10 cellular contexts compared by ENCODE assay signal in genomic region chr2:84515788-84516187, GRCh38. TPM values are rescaled to one million over a fixed set of nuclear protein-coding genes. Genes with fewer than 3 reads are reported as not detected.
DNase-seq lines count a peak whose midpoint lies in the region; ATAC-seq and TF ChIP-seq lines count a peak whose summit lies in the region.
"Had no signal": no experiment of that assay in that cellular context is flagged by ENCODE, and none has a peak within 500 bp of the region (broad histone marks: within the 10 kb centered on the region; RNA-seq: fewer than 3 reads in every experiment).

No MANE protein-coding gene starts in this region.

- no peak overlapping the region for H4K8ac ChIP-seq in mesendoderm (ENCODE audit: low read depth, low read length)

- H2AK5ac ChIP-seq in mesendoderm (ENCODE audit: low read length): no peak overlapping the region

- dilution Hi-C loops in mammary epithelial cell (cut with HindIII; ENCODE audit: low sequenced_read_pairs): no loop called here

- H3K18ac ChIP-seq in mesendoderm (ENCODE audit: low read length): no peak overlapping the region

- WGBS in mammary epithelial cell (ENCODE audit: low coverage, missing lambda C conversion rate): 42% methylated on average over 7 of the region's 9 CpGs
- no CpG with 5 or more reads among the region's 9 CpGs for WGBS in mesendoderm (ENCODE audit: extremely low coverage, insufficient coverage, low lambda C conversion rate)
- WGBS in thymus: 81% methylated on average over 9 of the region's 9 CpGs

- peak overlapping the region; percentile 39 for H3K27ac Mint-ChIP-seq in activated CD8-positive, alpha-beta memory T cell treated with anti-CD3 and anti-CD28 coated beads, Interleukin-2, amount 10 ng/mL, durations not matched to agents 7 days and 5 days

- no peak overlapping the region for H2BK5ac ChIP-seq in mesendoderm (ENCODE audit: low read length)

- H3K36me3 Mint-ChIP-seq in activated CD8-positive, alpha-beta memory T cell treated with anti-CD3 and anti-CD28 coated beads, Interleukin-2, amount 10 ng/mL, durations not matched to agents 7 days and 5 days: no peaks in the 10 kb centered on the region

- H3K9me3 ChIP-seq in mammary epithelial cell (replicated peaks; ENCODE audit: insufficient read depth, low read length): no peaks in the 10 kb centered on the region
- H3K9me3 ChIP-seq in thymus (ENCODE audit: control insufficient read depth): no peaks in the 10 kb centered on the region

- peaks cover 23% of the 10 kb centered on the region for H3K27me3 Mint-ChIP-seq in activated CD8-positive, alpha-beta memory T cell treated with anti-CD3 and anti-CD28 coated beads, Interleukin-2, amount 10 ng/mL, durations not matched to agents 7 days and 5 days

- H3K4ac ChIP-seq in mesendoderm (ENCODE audit: low read depth, low read length): no peak overlapping the region

- H3K27ac ChIP-seq in mammary epithelial cell (ENCODE audit: insufficient read depth, low read depth, low read length): peak overlapping the region; percentile 44
- no peak overlapping the region for H3K27ac ChIP-seq in mesendoderm (ENCODE audit: low read depth, low read length)
- no peak overlapping the region for H3K27ac ChIP-seq in thymus (ENCODE audit: low read depth)
- H3K27ac ChIP-seq: C4-2B had no signal

- H2BK120ac ChIP-seq in mesendoderm (ENCODE audit: low read depth, low read length): no peak overlapping the region

- H3K27me3 ChIP-seq in mammary epithelial cell (ENCODE audit: insufficient read depth, low read length) (no peaks in the 10 kb centered on the region), mesendoderm (ENCODE audit: insufficient read depth, low read length, poor library complexity) (no peaks in the 10 kb centered on the region), thymus (ENCODE audit: control insufficient read depth, insufficient read depth) (no peaks in the 10 kb centered on the region)

- H4K5ac ChIP-seq in mesendoderm (ENCODE audit: low read length): peak overlapping the region; percentile 36

- no peaks in the 10 kb centered on the region for H3K79me1 ChIP-seq in mesendoderm (ENCODE audit: low read length)

- H3K4me3 Mint-ChIP-seq in activated CD8-positive, alpha-beta memory T cell treated with anti-CD3 and anti-CD28 coated beads, Interleukin-2, amount 10 ng/mL, durations not matched to agents 7 days and 5 days: peak overlapping the region; percentile 71

- no peaks in the 10 kb centered on the region for H3K79me2 ChIP-seq in mammary epithelial cell (ENCODE audit: insufficient read depth, low read length)
- H3K79me2 ChIP-seq in mesendoderm (ENCODE audit: control insufficient read depth, insufficient read depth, low read length): no peaks in the 10 kb centered on the region

- in situ Hi-C loops in mammary epithelial cell (cut with MboI; ENCODE audit: low sequenced_read_pairs in 2 of 2): no loop called here

- H2AFZ ChIP-seq in mammary epithelial cell (ENCODE audit: low read depth, low read length): peak overlapping the region; percentile 97

- TF ChIP-seq CTCF in mammary epithelial cell (conservative IDR thresholded peaks at IDR 0.05 in 1 of 2, IDR thresholded peaks at IDR 0.05 in 1 of 2; ENCODE audit: extremely low read depth in 1 of 2, insufficient read depth in 1 of 2, low read depth in 1 of 2, low read length in 2 of 2): no peak

- no peak overlapping the region for H3K56ac ChIP-seq in mesendoderm (ENCODE audit: low read length)

- DNase-seq in activated CD8-positive, alpha-beta memory T cell treated with anti-CD3 and anti-CD28 coated beads, Interleukin-2, amount 10 ng/mL, durations not matched to agents 7 days and 5 days: no peak
- no peak for DNase-seq in activated CD8-positive, alpha-beta memory T cell treated with anti-CD3 and anti-CD28 coated beads for 24 hours
- DNase-seq in mammary epithelial cell (no peak), mesendoderm (no peak), NCI-H146 (lab: John Stamatoyannopoulos, UW) (no peak)
- DNase-seq in effector CD4-positive, alpha-beta T cell: no peak
- DNase-seq in activated CD4-positive, CD25-positive, alpha-beta regulatory T cell (lab: John Stamatoyannopoulos, UW): no peak

- peaks cover 5% of the 10 kb centered on the region for H3K9me3 Mint-ChIP-seq in activated CD8-positive, alpha-beta memory T cell treated with anti-CD3 and anti-CD28 coated beads, Interleukin-2, amount 10 ng/mL, durations not matched to agents 7 days and 5 days (ENCODE audit: low read depth)

- no peak overlapping the region for H3K23ac ChIP-seq in mesendoderm (ENCODE audit: low read length)

- peak overlapping the region; percentile 45 for H3K9ac ChIP-seq in mammary epithelial cell (ENCODE audit: insufficient read depth, low read length)
- no peak overlapping the region for H3K9ac ChIP-seq in mesendoderm (ENCODE audit: low read length)

- peaks cover 8% of the 10 kb centered on the region for H3K4me1 ChIP-seq in mammary epithelial cell (ENCODE audit: insufficient read depth, low read length)
- H3K4me1 ChIP-seq in mesendoderm (ENCODE audit: control insufficient read depth, low read depth, low read length): no peaks in the 10 kb centered on the region
- no peaks in the 10 kb centered on the region for H3K4me1 ChIP-seq in thymus (ENCODE audit: control insufficient read depth, insufficient read depth, low read length)

- H2BK15ac ChIP-seq in mesendoderm (replicated peaks; ENCODE audit: low read depth): no peak overlapping the region

- H3K4me3 ChIP-seq in mammary epithelial cell (replicated peaks in 1 of 3; ENCODE audit: insufficient read depth in 1 of 3, low read depth in 2 of 3, low read length in 3 of 3) (peak overlapping the region in 2 of 3 experiments; percentile 1 to 2), mesendoderm (ENCODE audit: low read length) (no peak overlapping the region), thymus (ENCODE audit: low read length) (peak overlapping the region; percentile 35)

- CTCF ChIA-PET in activated CD8-positive, alpha-beta memory T cell treated with anti-CD3 and anti-CD28 coated beads, Interleukin-2, amount 10 ng/mL, durations not matched to agents 7 days and 5 days (lab: Charles Lee): interaction anchor here (0.7 to 1.6 kb wide), 3 partner anchors 15 to 365 kb away, joined by 3 to 4 read pairs (median 3); partner anchors contain the start of gene TRABD2A
- CTCF ChIA-PET in mammary epithelial cell (lab: Charles Lee; ENCODE audit: low non-redundant PET): no interaction called here

- intact Hi-C loops in mammary epithelial cell (cut with micrococcal nuclease): loop anchor here (5.0 kb wide), 1 partner anchor 367 kb away; the partner anchor contains the start of gene TRABD2A

- no peaks in the 10 kb centered on the region for H4K20me1 ChIP-seq in mammary epithelial cell (ENCODE audit: insufficient read depth, low read length)

- H3K36me3 ChIP-seq in mammary epithelial cell (ENCODE audit: insufficient read depth, low read length) (no peaks in the 10 kb centered on the region), mesendoderm (ENCODE audit: control insufficient read depth, insufficient read depth, low read length) (no peaks in the 10 kb centered on the region), thymus (ENCODE audit: control insufficient read depth, insufficient read depth) (no peaks in the 10 kb centered on the region)

- BruUV-seq in mammary epithelial cell (replicated peaks; lab: Mats Ljungman, UMichigan): no TSS peak

- H3K4me1 Mint-ChIP-seq in activated CD8-positive, alpha-beta memory T cell treated with anti-CD3 and anti-CD28 coated beads, Interleukin-2, amount 10 ng/mL, durations not matched to agents 7 days and 5 days: peaks cover 21% of the 10 kb centered on the region

- ATAC-seq in activated CD8-positive, alpha-beta memory T cell treated with anti-CD3 and anti-CD28 coated beads, Interleukin-2, amount 10 ng/mL, durations not matched to agents 7 days and 5 days: no peak

- H3K4me2 ChIP-seq in mammary epithelial cell (ENCODE audit: insufficient read depth, low read depth, low read length) (peak overlapping the region; percentile 88), mesendoderm (ENCODE audit: low read length) (no peak overlapping the region)

RNA-seq across cellular contexts. Expression of gene DNAH6, which starts 0.5 kb away (rescaled TPM):
- total RNA-seq in activated CD8-positive, alpha-beta memory T cell treated with anti-CD3 and anti-CD28 coated beads, Interleukin-2, amount 10 ng/mL, durations not matched to agents 7 days and 5 days: under 1 TPM; 0.63 to 0.85 TPM
- under 1 TPM; 0.45 to 0.50 TPM for total RNA-seq in mammary epithelial cell
- polyA plus RNA-seq in mammary epithelial cell: 0.03 TPM
- polyA minus RNA-seq in mammary epithelial cell: not detected
- polyA plus RNA-seq in mesendoderm (2013, experiment 1 of 2): 0.03 TPM
- 0.07 TPM for polyA plus RNA-seq in mesendoderm (2013, experiment 2 of 2)
- polyA plus RNA-seq in thymus: 0.57 TPM
- total RNA-seq: glomerular endothelial cell had no signal

RNA-seq across cellular contexts. Expression of gene SUCLG1, which starts 56.7 kb away (rescaled TPM):
- total RNA-seq in activated CD8-positive, alpha-beta memory T cell treated with anti-CD3 and anti-CD28 coated beads, Interleukin-2, amount 10 ng/mL, durations not matched to agents 7 days and 5 days: 10 to 100 TPM; 72.3 to 76.2 TPM
- total RNA-seq in mammary epithelial cell: 10 to 100 TPM; 49.0 to 63.4 TPM
- polyA plus RNA-seq in mammary epithelial cell: 37.3 TPM
- polyA minus RNA-seq in mammary epithelial cell: 21.7 TPM
- 56.7 TPM for polyA plus RNA-seq in mesendoderm (2013, experiment 1 of 2)
- polyA plus RNA-seq in mesendoderm (2013, experiment 2 of 2): 57.8 TPM
- polyA plus RNA-seq in thymus: 77.2 TPM
